Comparison of ENCODE assay signal across 27 cellular contexts in the genomic region with DNA sequence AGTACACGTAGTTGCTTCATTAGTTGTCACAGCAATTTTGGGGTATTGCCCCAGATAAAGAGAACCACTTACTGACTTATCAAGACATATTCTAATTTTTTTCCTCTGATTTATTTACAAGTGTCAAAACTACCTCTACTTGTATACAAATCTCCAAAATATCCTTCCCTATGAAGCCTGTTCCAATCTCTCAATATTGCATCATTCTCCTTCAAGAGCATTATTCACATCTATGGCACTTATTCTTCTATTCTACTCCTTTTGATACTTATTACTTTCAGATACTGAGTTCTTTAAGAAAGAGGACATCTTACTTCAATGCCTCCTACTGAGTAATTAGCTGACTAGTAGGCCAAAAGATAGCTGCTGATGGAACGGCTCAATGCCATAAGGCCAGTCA.
DNase-seq lines count a peak whose midpoint lies in the region; ATAC-seq, FAIRE-seq and TF ChIP-seq lines count a peak whose summit lies in the region.
"Had no signal": no experiment of that assay in that cellular context is flagged by ENCODE, and none has a peak within 500 bp of the region (broad histone marks: within the 10 kb centered on the region; RNA-seq: fewer than 3 reads in every experiment).

No MANE protein-coding gene starts in this region.

- POLR2A ChIA-PET in Caco-2 (lab: Charles Lee): no interaction called here
- POLR2A ChIA-PET in IMR-90 (lab: Charles Lee; ENCODE audit: unreplicated experiment): no interaction called here

- peak overlapping the region; percentile 87 for H3K14ac ChIP-seq in IMR-90 (replicated peaks; ENCODE audit: low read depth, low read length)

- WGBS in IMR-90 (ENCODE audit: extremely low coverage in 2 of 2, insufficient read length in 1 of 2), 2 experiments: 67% methylated on average over 1 of the region's 2 CpGs; no CpG with 5 or more reads in 1 of the 2 experiments

- H3K4me1 Mint-ChIP-seq in Caco-2 (ENCODE audit: low read depth, unreplicated experiment) (peaks cover 34% of the 10 kb centered on the region), nephron progenitor cell (peaks cover 12% of the 10 kb centered on the region)
- H3K4me1 Mint-ChIP-seq: CD8-positive, alpha-beta memory T cell had no signal

- H3K27me3 ChIP-seq in Caco-2 (replicated peaks; ENCODE audit: control insufficient read depth, insufficient read depth, low read length): no peaks in the 10 kb centered on the region
- no peaks in the 10 kb centered on the region for H3K27me3 ChIP-seq in IMR-90 (ENCODE audit: control insufficient read depth, insufficient read depth, low read length)
- H3K27me3 ChIP-seq in bronchial epithelial cell (ENCODE audit: control insufficient read depth, insufficient read depth, low read length): no peaks in the 10 kb centered on the region
- H3K27me3 ChIP-seq: left lung had no signal

- H3K4me2 ChIP-seq in IMR-90 (ENCODE audit: low read depth, low read length): no peak overlapping the region

- H3K9me3 ChIP-seq in Caco-2: no peaks in the 10 kb centered on the region
- H3K9me3 ChIP-seq in IMR-90 (ENCODE audit: control insufficient read depth, insufficient read depth, low read length): no peaks in the 10 kb centered on the region
- H3K9me3 ChIP-seq: left lung, prostate gland had no signal

- TF ChIP-seq POLR2A in IMR-90 (IDR thresholded peaks at IDR 0.05; ENCODE audit: low read depth, low read length) (no peak), GM12892 (IDR thresholded peaks at IDR 0.05; ENCODE audit: low read depth, low read length) (no peak)

- H2BK20ac ChIP-seq in IMR-90 (ENCODE audit: low read depth, low read length): peak overlapping the region; percentile 86

- no peak for ATAC-seq in IMR-90 (ENCODE audit: low read depth)
- no peak for ATAC-seq in GM21619 (IDR thresholded peaks at IDR 0.05; ENCODE audit: unreplicated experiment)
- ATAC-seq in HG03159 (IDR thresholded peaks at IDR 0.05; ENCODE audit: unreplicated experiment): no peak
- ATAC-seq: HCT116, sciatic nerve had no signal

- CTCF ChIA-PET in Caco-2 (lab: Charles Lee) (no interaction called here), IMR-90 (lab: Yijun Ruan, JAX) (no interaction called here)

- no peak overlapping the region; the same call in 1 of the 2 replicates for H4K5ac ChIP-seq in IMR-90 (ENCODE audit: low read depth, low read length)

- DNase-seq in Caco-2: no peak
- DNase-seq in IMR-90: no peak
- DNase-seq in bronchial epithelial cell (ENCODE audit: low read depth): no peak
- no peak for DNase-seq in nephron progenitor cell
- no peak for DNase-seq in GM12892 (ENCODE audit: insufficient read length)
- no peak for DNase-seq in RPMI8226
- DNase-seq: activated CD4-positive, alpha-beta T cell treated with anti-CD3 and anti-CD28 coated beads, Interleukin-2, amount 50 U/mL, for 4 hours; activated gamma-delta T cell treated with Interleukin-2 at 50 U/mL for 16 hours; activated T-cell treated with anti-CD3 and anti-CD28 coated beads, Interleukin-2, amount 50 U/mL, for 48 hours; CD8-positive, alpha-beta memory T cell; DMS53; left lung; naive B cell; NCI-H1092 treated with DMSO at 0.1 percent for 48 hours; NCI-H187; NCI-H2171; NCI-H510A; nucleus accumbens; stimulated activated CD4-positive, alpha-beta T cell treated with anti-CD3 and anti-CD28 coated beads, Interleukin-4, amount 100 ng/mL, for 1 hour; T-helper 2 cell; trophoblast cell had no signal

- FAIRE-seq in bronchial epithelial cell (lab: Jason Lieb, UNC) (peak; percentile 40), GM12892 (lab: Jason Lieb, UNC) (no peak)
- FAIRE-seq: GM12891 had no signal

- peak overlapping the region; percentile 90; the same call in 1 of the 2 replicates for H2AK5ac ChIP-seq in IMR-90 (ENCODE audit: low read depth, low read length)

- peak overlapping the region; percentile 71; the same call in 1 of the 2 replicates for H3K18ac ChIP-seq in IMR-90 (ENCODE audit: low read depth, low read length)

- H3K4me1 ChIP-seq in Caco-2: peaks cover 54% of the 10 kb centered on the region
- H3K4me1 ChIP-seq in IMR-90 (ENCODE audit: control insufficient read depth, insufficient read depth, low read length): peaks cover 20% of the 10 kb centered on the region
- H3K4me1 ChIP-seq: prostate gland had no signal

- H3K4me3 Mint-ChIP-seq in Caco-2 (ENCODE audit: unreplicated experiment): peak overlapping the region; percentile 52
- H3K4me3 Mint-ChIP-seq in nephron progenitor cell: no peak overlapping the region
- H3K4me3 Mint-ChIP-seq: CD8-positive, alpha-beta memory T cell; naive B cell had no signal

- peak overlapping the region in 1 of 2 experiments; percentile 77; a peak in 2 of 4 replicates for H4K8ac ChIP-seq in IMR-90 (ENCODE audit: low read depth in 2 of 2, low read length in 2 of 2)

- H3K36me3 Mint-ChIP-seq in Caco-2 (ENCODE audit: insufficient read depth, unreplicated experiment) (no peaks in the 10 kb centered on the region), nephron progenitor cell (ENCODE audit: low read depth) (peaks cover 23% of the 10 kb centered on the region)

- H2BK120ac ChIP-seq in IMR-90 (ENCODE audit: low read depth, low read length): peak overlapping the region; percentile 84

- H3K9ac ChIP-seq in IMR-90 (ENCODE audit: low read depth, low read length): no peak overlapping the region

- peak overlapping the region; percentile 75 for H3K4ac ChIP-seq in IMR-90 (ENCODE audit: low read depth, low read length)

- H3K36me3 ChIP-seq in Caco-2 (ENCODE audit: control insufficient read depth, insufficient read depth, low read length) (no peaks in the 10 kb centered on the region), IMR-90 (ENCODE audit: control insufficient read depth, insufficient read depth, low read length) (no peaks in the 10 kb centered on the region), bronchial epithelial cell (ENCODE audit: control insufficient read depth, insufficient read depth, low read length) (no peaks in the 10 kb centered on the region)
- H3K36me3 ChIP-seq: left lung, prostate gland had no signal

- H4K20me1 ChIP-seq in IMR-90 (ENCODE audit: insufficient read depth, low read length): peaks cover 21% of the 10 kb centered on the region; the same call in 1 of the 2 replicates

- H3K56ac ChIP-seq in IMR-90 (ENCODE audit: extremely low read depth, insufficient read depth, low read length): no peak overlapping the region

- no peak for TF ChIP-seq RAD21 in IMR-90 (IDR thresholded peaks at IDR 0.05; ENCODE audit: low read length)

- H2AFZ ChIP-seq in IMR-90 (replicated peaks; ENCODE audit: low read length, poor library complexity): no peak overlapping the region

- peak overlapping the region; percentile 83; the same call in 1 of the 3 replicates for H2BK15ac ChIP-seq in IMR-90 (ENCODE audit: low read depth, low read length)

- dilution Hi-C loops in IMR-90 (cut with HindIII; ENCODE audit: low sequenced_read_pairs, unreplicated experiment): no loop called here

- H3K9me3 Mint-ChIP-seq in Caco-2 (ENCODE audit: unreplicated experiment) (no peaks in the 10 kb centered on the region), nephron progenitor cell (peaks cover 12% of the 10 kb centered on the region)

- H2AK9ac ChIP-seq in IMR-90 (replicated peaks; ENCODE audit: low read depth, low read length, poor library complexity): no peak overlapping the region

- H3K9me1 ChIP-seq in IMR-90 (ENCODE audit: insufficient read depth, low read length): peaks cover 22% of the 10 kb centered on the region

- intact Hi-C loops in Caco-2 (cut with micrococcal nuclease; ENCODE audit: unreplicated experiment): loop anchor here (5.0 kb wide), 2 partner anchors 45 to 130 kb away; a partner anchor contains a TSS
- intact Hi-C loops in IMR-90 (cut with micrococcal nuclease): no loop called here

- BruUV-seq in Caco-2 (replicated peaks; lab: Mats Ljungman, UMichigan) (no TSS peak), IMR-90 (replicated peaks; lab: Mats Ljungman, UMichigan) (no TSS peak)

- peak overlapping the region; percentile 88 for H3K27ac Mint-ChIP-seq in Caco-2 (ENCODE audit: unreplicated experiment)
- peak overlapping the region; percentile 58 for H3K27ac Mint-ChIP-seq in nephron progenitor cell

- peak overlapping the region; percentile 71 for H2BK5ac ChIP-seq in IMR-90 (ENCODE audit: low read depth, low read length, poor library complexity, severe bottlenecking)

- TF ChIP-seq CTCF in Caco-2 (IDR thresholded peaks at IDR 0.05; ENCODE audit: insufficient read depth in 1 of 2, low read depth in 1 of 2, low read length in 1 of 2, severe bottlenecking in 1 of 2, unreplicated experiment in 1 of 2) (no peak), IMR-90 (conservative IDR thresholded peaks at IDR 0.05; ENCODE audit: low read depth, low read length) (no peak), bronchial epithelial cell (IDR thresholded peaks at IDR 0.05; ENCODE audit: insufficient read depth, low read length, severe bottlenecking) (no peak), nephron progenitor cell (IDR thresholded peaks at IDR 0.05) (no peak)

- H3K79me1 ChIP-seq in IMR-90 (ENCODE audit: low read depth in 1 of 2, low read length in 2 of 2): peaks cover 35 to 61% of the 10 kb centered on the region in 2 experiments

- peak overlapping the region; percentile 34; the same call in 1 of the 2 replicates for H3K27ac ChIP-seq in IMR-90 (ENCODE audit: insufficient read depth, low read length)
- H3K27ac ChIP-seq: left lung, prostate gland had no signal

- H3K27me3 Mint-ChIP-seq in Caco-2 (ENCODE audit: insufficient read depth, unreplicated experiment) (no peaks in the 10 kb centered on the region), nephron progenitor cell (ENCODE audit: low read depth, poor library complexity) (no peaks in the 10 kb centered on the region)
- H3K27me3 Mint-ChIP-seq: naive B cell had no signal

- in situ Hi-C loops in IMR-90 (cut with MboI; ENCODE audit: low sequenced_read_pairs): no loop called here

- peak overlapping the region; percentile 75 for H4K91ac ChIP-seq in IMR-90 (ENCODE audit: insufficient read depth, low read depth, low read length)

- H3K4me3 ChIP-seq in Caco-2 (ENCODE audit: low read depth, low read length): no peak overlapping the region
- no peak overlapping the region for H3K4me3 ChIP-seq in IMR-90 (ENCODE audit: insufficient read depth, low read depth, low read length)
- no peak overlapping the region for H3K4me3 ChIP-seq in bronchial epithelial cell (ENCODE audit: low read depth, low read length)
- H3K4me3 ChIP-seq: left lung, prostate gland had no signal

- H3K23ac ChIP-seq in IMR-90 (ENCODE audit: low read depth, low read length): peak overlapping the region; percentile 95

TF ChIP-seq in IMR-90, 13 proteins besides CTCF, POLR2A, EP300 and RAD21 (continues in another document):
- TF ChIP-seq CEBPB (IDR thresholded peaks at IDR 0.05; ENCODE audit: low read depth, low read length) (no peak), MXI1 (IDR thresholded peaks at IDR 0.05; ENCODE audit: borderline replicate concordance, low read depth, low read length) (no peak), RCOR1 (IDR thresholded peaks at IDR 0.05; ENCODE audit: insufficient replicate concordance, low read length) (no peak), CHD1 (IDR thresholded peaks at IDR 0.05; ENCODE audit: low read depth, low read length) (no peak), FOS (IDR thresholded peaks at IDR 0.05; ENCODE audit: low read depth, low read length) (no peak)
